ENCODE assay signal across 8 cellular contexts in genomic region chr1:2525896-2526823, GRCh38. TPM values are rescaled to one million over a fixed set of nuclear protein-coding genes. Genes with fewer than 3 reads are reported as not detected.
DNase-seq lines count a peak whose midpoint lies in the region; ATAC-seq and TF ChIP-seq lines count a peak whose summit lies in the region.

Gene PANK4 (minus strand): TSS chr1:2526596. CDS start chr1:2526587, 9 bp downstream.

- no peak for TF ChIP-seq POLR2A in stomach (IDR thresholded peaks at IDR 0.05)

- TF ChIP-seq EP300 in neural cell (conservative IDR thresholded peaks at IDR 0.05; ENCODE audit: poor library complexity, severe bottlenecking) (no peak), stomach (IDR thresholded peaks at IDR 0.05) (no peak)

- TF ChIP-seq CTCF in DND-41 (IDR thresholded peaks at IDR 0.05; ENCODE audit: borderline replicate concordance, extremely low read depth, low read length, poor library complexity, severe bottlenecking) (no peak), fibroblast of the aortic adventitia (IDR thresholded peaks at IDR 0.05; ENCODE audit: insufficient read depth, low read length) (peak; percentile 14), neural cell (IDR thresholded peaks at IDR 0.05; ENCODE audit: poor library complexity, severe bottlenecking) (peak; percentile 18), stomach (IDR thresholded peaks at IDR 0.05) (no peak)

- H3K9me3 ChIP-seq in DND-41 (ENCODE audit: insufficient read depth, low read length, severe bottlenecking) = no peaks in the 10 kb centered on the region
- H3K9me3 ChIP-seq in neural cell (ENCODE audit: low read length) = no peaks in the 10 kb centered on the region
- no peaks in the 10 kb centered on the region for H3K9me3 ChIP-seq in stomach

- H3F3A ChIP-seq in neural cell (ENCODE audit: insufficient read depth, low read length, poor library complexity, severe bottlenecking) = no peaks in the 10 kb centered on the region

- H3K9me2 ChIP-seq in neural cell (ENCODE audit: insufficient read depth, low read length) = no peaks in the 10 kb centered on the region

- H3K27ac ChIP-seq in DND-41 (ENCODE audit: low read length) (peak within 1 kb of the TSS; percentile 90), neural cell (ENCODE audit: low read length) (peak within 1 kb of the TSS; percentile 63), stomach (peak within 1 kb of the TSS; percentile 73 to 92 (median 85))

- H3K79me2 ChIP-seq in DND-41 (ENCODE audit: insufficient read depth, low read length) (peaks cover 48% of the 10 kb centered on the region), neural cell (replicated peaks; ENCODE audit: insufficient read depth, low read length) (peaks cover 49% of the 10 kb centered on the region)

- TF ChIP-seq RAD21 in neural cell (conservative IDR thresholded peaks at IDR 0.05) = peak; percentile 11

- H3K4me3 ChIP-seq in DND-41 (ENCODE audit: low read depth in 1 of 2, low read length in 2 of 2) = peak within 1 kb of the TSS; percentile 99 to 100
- H3K4me3 ChIP-seq in fibroblast of the aortic adventitia (ENCODE audit: low read depth, low read length) = peak within 1 kb of the TSS; percentile 85
- peak within 1 kb of the TSS; percentile 89 for H3K4me3 ChIP-seq in neural cell (ENCODE audit: low read length)
- H3K4me3 ChIP-seq in stomach = peak within 1 kb of the TSS; percentile 82 to 99 (median 92)

- peaks cover 7% of the 10 kb centered on the region for H3K27me3 ChIP-seq in DND-41 (ENCODE audit: insufficient read depth, low read length, poor library complexity)
- no peaks in the 10 kb centered on the region for H3K27me3 ChIP-seq in neural cell (ENCODE audit: insufficient read depth, low read depth, low read length)
- H3K27me3 ChIP-seq in stomach = peaks cover 0 to 42% (median 33%) of the 10 kb centered on the region in 3 donors

- H3K36me3 ChIP-seq in DND-41 (ENCODE audit: insufficient read depth, low read length) = peaks cover 29% of the 10 kb centered on the region
- H3K36me3 ChIP-seq in neural cell (ENCODE audit: insufficient read depth, low read length) = no peaks in the 10 kb centered on the region
- H3K36me3 ChIP-seq in stomach = peaks cover 6 to 12% (median 9%) of the 10 kb centered on the region in 4 donors

- peak within 1 kb of the TSS; percentile 98 for H3K9ac ChIP-seq in DND-41 (ENCODE audit: low read depth, low read length)
- peak within 1 kb of the TSS; percentile 79 for H3K9ac ChIP-seq in neural cell (ENCODE audit: low read length)

- peak; percentile 93 for ATAC-seq in DND-41 (ENCODE audit: insufficient read depth, low read depth)
- peak; percentile 76 for ATAC-seq in GM21717 (IDR thresholded peaks at IDR 0.05; ENCODE audit: unreplicated experiment)

- peak within 1 kb of the TSS; percentile 77 for H2AFZ ChIP-seq in DND-41 (ENCODE audit: low read depth, low read length)
- H2AFZ ChIP-seq in neural cell (ENCODE audit: low read depth, low read length) = no peak within 1 kb of the TSS

- intact Hi-C loops in stomach (cut with DNase I; ENCODE audit: low total_unique reads) = no loop called here

- H4K20me1 ChIP-seq in DND-41 (ENCODE audit: insufficient read depth, low read length) (peaks cover 63% of the 10 kb centered on the region), neural cell (ENCODE audit: insufficient read depth) (peaks cover 10% of the 10 kb centered on the region)

- 0 to 1% (median 1%) methylated on average over 21 to 109 of the region's 109 CpGs for WGBS in stomach, 5 donors

- H3K4me2 ChIP-seq in DND-41 (ENCODE audit: insufficient read depth, low read length) = peak within 1 kb of the TSS; percentile 95
- peak within 1 kb of the TSS; percentile 84 for H3K4me2 ChIP-seq in neural cell (ENCODE audit: low read length)

- DNase-seq in DND-41 (peak; percentile 89), KG1 (lab: John Stamatoyannopoulos, UW) (peak; percentile 73), SHP77 (lab: John Stamatoyannopoulos, UW) (peak; percentile 90 to 94), fibroblast of the aortic adventitia (ENCODE audit: low read depth) (peak; percentile 89), stomach (peak; percentile 95)
- DNase-seq in activated effector memory CD4-positive, alpha-beta T cell treated with Interleukin-2 at 50 U/mL for 16 hours = peak; percentile 83

- H3K4me1 ChIP-seq in DND-41 (ENCODE audit: insufficient read depth, low read length) (peaks cover 45% of the 10 kb centered on the region), stomach (peaks cover 66 to 83% (median 77%) of the 10 kb centered on the region in 4 donors)

TF ChIP-seq in neural cell, 6 proteins besides CTCF, POLR2A, EP300 and RAD21:
- TF ChIP-seq POLR2AphosphoS5 (IDR thresholded peaks at IDR 0.05) = peak; percentile 96
- TF ChIP-seq SMC3 (conservative IDR thresholded peaks at IDR 0.05; ENCODE audit: poor library complexity) = peak; percentile 41
- TF ChIP-seq TAF1 (IDR thresholded peaks at IDR 0.05; ENCODE audit: low read depth) = peak; percentile 52
- peak; percentile 64 for TF ChIP-seq MXI1 (conservative IDR thresholded peaks at IDR 0.05; ENCODE audit: poor library complexity, severe bottlenecking)
- TF ChIP-seq EZH2 (IDR thresholded peaks at IDR 0.05; ENCODE audit: borderline replicate concordance, insufficient read depth, low read length, poor library complexity, severe bottlenecking) = no peak
- TF ChIP-seq REST (IDR thresholded peaks at IDR 0.05; ENCODE audit: borderline replicate concordance) = peak; percentile 65

RNA-seq across cellular contexts. Expression of gene PANK4, which starts in this region (rescaled TPM):
- 22.8 and 23.4 TPM in 2 replicates for total RNA-seq in fibroblast of the aortic adventitia (ENCODE audit: low replicate concordance)
- 37.9 and 43.4 TPM in 2 replicates for polyA plus RNA-seq in neural cell
- polyA minus RNA-seq in neural cell = 52.3 and 53.8 TPM in 2 replicates
- 10 to 100 TPM in 4 of 5 donors, 1 to 10 TPM in 1; 6.4 to 86.0 (median 27.9) TPM for total RNA-seq in stomach
- 10 to 100 TPM in 2 of 3 donors, 1 to 10 TPM in 1; 7.6 to 17.2 (median 15.6) TPM for polyA plus RNA-seq in stomach

Comparison
In these comparisons a context has a peak if more than half of its experiments do, and no peak if none do; other contexts are left out.
1. Peak in every context shown above with its lines: DNase-seq, ATAC-seq, H3K4me3 ChIP-seq and H3K27ac ChIP-seq.
2. CTCF ChIP-seq: peak in fibroblast of the aortic adventitia (single experiment) and neural cell (single experiment); none in DND-41 (single experiment) and stomach (0 of 7).